10 cellular contexts compared by ENCODE assay signal in genomic region chr12:53974084-53975018, GRCh38. TPM values are rescaled to one million over a fixed set of nuclear protein-coding genes. Genes with fewer than 3 reads are reported as not detected.
DNase-seq lines count a peak whose midpoint lies in the region; ATAC-seq and TF ChIP-seq lines count a peak whose summit lies in the region.
"Had no signal": no experiment of that assay in that cellular context is flagged by ENCODE, and none has a peak within 500 bp of the region (broad histone marks: within the 10 kb centered on the region; RNA-seq: fewer than 3 reads in every experiment).

TSS of gene HOTAIR (minus strand) at chr12:53974954.

- intact Hi-C loops in psoas muscle (cut with DNase I), result no loop called here

- no peaks in the 10 kb centered on the region for H3K36me3 ChIP-seq in psoas muscle (ENCODE audit: insufficient read depth in 1 of 2, low read depth in 1 of 2)
- H3K36me3 ChIP-seq: neutrophil had no signal

- H3K4me3 Mint-ChIP-seq in central memory CD8-positive, alpha-beta T cell, result peak within 1 kb of the TSS; percentile 73

- WGBS in psoas muscle, 3 donors, result 0 to 2% (median 1%) methylated on average over 37 to 59 of the region's 59 CpGs

- peak within 1 kb of the TSS; percentile 69 for H3K4me3 ChIP-seq in psoas muscle

- H3K36me3 Mint-ChIP-seq in central memory CD8-positive, alpha-beta T cell (ENCODE audit: insufficient read depth), result peaks cover 25% of the 10 kb centered on the region

- H3K27me3 ChIP-seq in psoas muscle (ENCODE audit: insufficient read depth in 3 of 3, low read length in 2 of 3), result peaks cover 0 to 75% (median 31%) of the 10 kb centered on the region in 3 donors

- H3K4me1 ChIP-seq in psoas muscle, result peaks cover 5% of the 10 kb centered on the region

- H3K9me3 ChIP-seq in psoas muscle, result no peaks in the 10 kb centered on the region
- H3K9me3 ChIP-seq: neutrophil had no signal

- H3K27me3 Mint-ChIP-seq in central memory CD8-positive, alpha-beta T cell, result peaks cover 93% of the 10 kb centered on the region

- no peak for TF ChIP-seq CTCF in psoas muscle (IDR thresholded peaks at IDR 0.05)

- H3K27ac Mint-ChIP-seq in central memory CD8-positive, alpha-beta T cell (ENCODE audit: low read depth), result peak within 1 kb of the TSS; percentile 84

- peak within 1 kb of the TSS; percentile 71 for H3K27ac ChIP-seq in psoas muscle
- H3K27ac ChIP-seq: neutrophil had no signal

- no peak for ATAC-seq in central memory CD8-positive, alpha-beta T cell (replicated peaks; ENCODE audit: extremely low read depth, poor library complexity, severe bottlenecking)
- ATAC-seq in psoas muscle (peak; percentile 32 to 65 (median 52)), HG03520 (IDR thresholded peaks at IDR 0.05; ENCODE audit: unreplicated experiment) (no peak)

- H3K9me3 Mint-ChIP-seq in central memory CD8-positive, alpha-beta T cell, result no peaks in the 10 kb centered on the region

- peaks cover 32% of the 10 kb centered on the region for H3K4me1 Mint-ChIP-seq in central memory CD8-positive, alpha-beta T cell

- DNase-seq in NCI-H748 (lab: John Stamatoyannopoulos, UW; ENCODE audit: unreplicated experiment) (peak; percentile 54), NCI-H748 treated with DMSO at 0.1 percent for 48 hours (lab: John Stamatoyannopoulos, UW) (no peak), MV-4-11 (lab: John Stamatoyannopoulos, UW) (peak; percentile 27), psoas muscle (peak in 1 of 2 donors; percentile 83), GF-D8 (lab: John Stamatoyannopoulos, UW) (no peak)
- DNase-seq in central memory CD8-positive, alpha-beta T cell (ENCODE audit: low spot score in 2 of 2), result no peak
- no peak for DNase-seq in stimulated activated CD8-positive, alpha-beta memory T cell treated with anti-CD3 and anti-CD28 coated beads, Interleukin-4, amount 100 ng/mL, for 48 hours
- DNase-seq: DND-41 had no signal

RNA-seq across cellular contexts. Expression of gene HOTAIR, which starts in this region (rescaled TPM):
- total RNA-seq in psoas muscle, result under 1 TPM in 1 of 4 donors, not detected in 3; 0.53 TPM
- polyA plus RNA-seq in psoas muscle, result under 1 TPM in 2 of 3 donors, not detected in 1; 0.23 to 0.25 TPM

Comparison
In these comparisons a context has a peak if more than half of its experiments do, and no peak if none do; other contexts are left out.
1. DNase-seq: peak in NCI-H748 (single experiment) and MV-4-11 (single experiment); none in NCI-H748 treated with DMSO at 0.1 percent for 48 hours (single experiment), central memory CD8-positive, alpha-beta T cell (0 of 2), stimulated activated CD8-positive, alpha-beta memory T cell treated with anti-CD3 and anti-CD28 coated beads, Interleukin-4, amount 100 ng/mL, for 48 hours (single experiment) and GF-D8 (single experiment).
2. Peak in ATAC-seq, H3K4me3 ChIP-seq and H3K27ac ChIP-seq in psoas muscle; RNA of the gene not detected or under 1 TPM.